8 cellular contexts compared by ENCODE assay signal in the genomic region with DNA sequence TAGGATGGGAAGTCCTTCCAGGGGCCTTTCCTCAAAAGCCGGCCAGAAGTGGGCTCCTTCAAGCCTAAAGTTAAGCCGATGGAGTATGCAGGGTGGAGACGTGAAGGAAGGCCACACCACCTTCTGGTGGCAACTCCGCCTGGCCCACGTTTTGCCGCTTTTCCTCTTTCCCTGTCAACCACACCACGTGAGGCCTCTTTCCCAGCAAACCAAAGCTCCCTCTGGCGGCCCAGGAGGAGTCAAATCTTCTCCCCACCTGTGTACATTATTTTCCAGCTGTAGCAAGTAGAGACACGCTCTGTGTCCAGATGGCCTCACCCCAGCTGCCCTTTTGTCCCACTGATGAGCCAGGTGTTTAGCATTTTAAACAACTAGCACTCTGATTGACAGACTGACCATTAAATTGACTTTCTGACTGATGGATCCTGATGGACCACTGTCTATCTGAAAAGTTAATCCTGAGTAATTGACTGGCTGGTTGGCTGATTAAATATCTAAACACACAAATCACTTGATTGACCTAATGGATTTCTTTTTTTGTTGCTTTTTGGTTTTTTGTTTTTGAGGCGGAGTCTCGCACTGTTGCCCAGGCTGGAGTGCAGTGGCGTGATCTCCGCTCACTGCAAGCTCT. TPM values are rescaled to one million over a fixed set of nuclear protein-coding genes. Genes with fewer than 3 reads are reported as not detected.
DNase-seq lines count a peak whose midpoint lies in the region; ATAC-seq and TF ChIP-seq lines count a peak whose summit lies in the region.

No MANE protein-coding gene starts in this region.

- H3K36me3 ChIP-seq in liver (ENCODE audit: control insufficient read depth in 4 of 4, insufficient read depth in 3 of 4, low read depth in 1 of 4, low read length in 3 of 4), result no peaks in the 10 kb centered on the region

- ATAC-seq in GM21390 (IDR thresholded peaks at IDR 0.05; ENCODE audit: unreplicated experiment), result no peak
- ATAC-seq in natural killer cell treated with Interleukin-12 subunit alpha and Interleukin-12 subunit beta and Interleukin-15 and Interleukin-18, amount 100 ng/mL, for 72 hours, result no peak

- H3K4me3 ChIP-seq in liver (ENCODE audit: low read depth in 1 of 3, low read length in 3 of 3), result no peak overlapping the region

- TF ChIP-seq CTCF in MCF 10A (IDR thresholded peaks at IDR 0.05; ENCODE audit: unreplicated experiment) (peak; percentile 43), liver (IDR thresholded peaks at IDR 0.05; ENCODE audit: low read depth, low read length, missing input control) (peak; percentile 74)

- BruUV-seq in MCF 10A (replicated peaks; lab: Mats Ljungman, UMichigan), result no TSS peak

- POLR2A ChIA-PET in MCF 10A (lab: Yijun Ruan, JAX), result interaction anchor here (0.6 to 2.5 kb wide), 6 partner anchors 14 to 1789 kb away, joined by 3 to 16 read pairs (median 3); a partner anchor contains a TSS

- H3K4me3 Mint-ChIP-seq in activated CD4-positive, alpha-beta T cell treated with anti-CD3 and anti-CD28 coated beads, Interleukin-2, amount 10 ng/mL, durations not matched to agents 24 days and 14 days, result peak overlapping the region; percentile 58
- H3K4me3 Mint-ChIP-seq in MCF 10A (ENCODE audit: unreplicated experiment) (no peak overlapping the region), immature natural killer cell (no peak overlapping the region)
- H3K4me3 Mint-ChIP-seq in natural killer cell treated with Interleukin-12 subunit alpha and Interleukin-12 subunit beta and Interleukin-15 and Interleukin-18, amount 100 ng/mL, for 72 hours, result no peak overlapping the region

- intact Hi-C loops in activated CD4-positive, alpha-beta T cell treated with anti-CD3 and anti-CD28 coated beads, Interleukin-2, amount 10 ng/mL, durations not matched to agents 24 days and 14 days (cut with micrococcal nuclease), result no loop called here
- intact Hi-C loops in MCF 10A (cut with micrococcal nuclease), result no loop called here

- peaks cover 6 to 21% (median 15%) of the 10 kb centered on the region in 4 donors for H3K4me1 ChIP-seq in liver (ENCODE audit: control insufficient read depth in 4 of 4, insufficient read depth in 4 of 4, low read length in 3 of 4)

- H3K27ac ChIP-seq in liver (ENCODE audit: low read depth in 1 of 2, low read length in 2 of 2), result peak overlapping the region in 1 of 2 donors; percentile 23

- no peaks in the 10 kb centered on the region for H3K9me3 ChIP-seq in liver (ENCODE audit: control insufficient read depth in 4 of 4, low read length in 3 of 4)

- WGBS in liver, result 44% methylated on average over 13 of the region's 13 CpGs

- DNase-seq in activated CD4-positive, alpha-beta T cell treated with anti-CD3 and anti-CD28 coated beads, Interleukin-2, amount 10 ng/mL, durations not matched to agents 24 days and 14 days, result no peak
- DNase-seq in activated CD4-positive, alpha-beta T cell treated with anti-CD3 and anti-CD28 coated beads for 4 hours, result no peak
- DNase-seq in NCI-H2107 treated with DMSO at 0.1 percent for 48 hours (lab: John Stamatoyannopoulos, UW; ENCODE audit: unreplicated experiment), result peak; percentile 45
- peak; percentile 86 for DNase-seq in MCF 10A (ENCODE audit: unreplicated experiment)
- DNase-seq in immature natural killer cell, result no peak
- no peak for DNase-seq in natural killer cell treated with Interleukin-12 subunit alpha and Interleukin-12 subunit beta and Interleukin-15 and Interleukin-18, amount 100 ng/mL, for 72 hours (ENCODE audit: low spot score)

- no peaks in the 10 kb centered on the region for H3K27me3 Mint-ChIP-seq in activated CD4-positive, alpha-beta T cell treated with anti-CD3 and anti-CD28 coated beads, Interleukin-2, amount 10 ng/mL, durations not matched to agents 24 days and 14 days
- no peaks in the 10 kb centered on the region for H3K27me3 Mint-ChIP-seq in MCF 10A (ENCODE audit: insufficient read depth, unreplicated experiment)
- peaks cover 0 to 7% (median 6%) of the 10 kb centered on the region in 3 donors for H3K27me3 Mint-ChIP-seq in immature natural killer cell (ENCODE audit: low read depth in 3 of 3)
- no peaks in the 10 kb centered on the region for H3K27me3 Mint-ChIP-seq in natural killer cell treated with Interleukin-12 subunit alpha and Interleukin-12 subunit beta and Interleukin-15 and Interleukin-18, amount 100 ng/mL, for 72 hours

- H3K27ac Mint-ChIP-seq in activated CD4-positive, alpha-beta T cell treated with anti-CD3 and anti-CD28 coated beads, Interleukin-2, amount 10 ng/mL, durations not matched to agents 24 days and 14 days, result no peak overlapping the region
- peak overlapping the region; percentile 71 for H3K27ac Mint-ChIP-seq in MCF 10A (ENCODE audit: low read depth, unreplicated experiment)
- no peak overlapping the region for H3K27ac Mint-ChIP-seq in immature natural killer cell
- no peak overlapping the region for H3K27ac Mint-ChIP-seq in natural killer cell treated with Interleukin-12 subunit alpha and Interleukin-12 subunit beta and Interleukin-15 and Interleukin-18, amount 100 ng/mL, for 72 hours

- CTCF ChIA-PET in MCF 10A (lab: Yijun Ruan, JAX), result interaction anchor here (0.5 to 16.8 kb wide), 31 partner anchors 14 to 1885 kb away, joined by 3 to 392 read pairs (median 4); a partner anchor contains a TSS

- peaks cover 60% of the 10 kb centered on the region for H3K4me1 Mint-ChIP-seq in activated CD4-positive, alpha-beta T cell treated with anti-CD3 and anti-CD28 coated beads, Interleukin-2, amount 10 ng/mL, durations not matched to agents 24 days and 14 days
- H3K4me1 Mint-ChIP-seq in MCF 10A (ENCODE audit: insufficient read depth, unreplicated experiment) (peaks cover 7% of the 10 kb centered on the region), immature natural killer cell (peaks cover 27 to 28% of the 10 kb centered on the region in 2 donors)
- H3K4me1 Mint-ChIP-seq in natural killer cell treated with Interleukin-12 subunit alpha and Interleukin-12 subunit beta and Interleukin-15 and Interleukin-18, amount 100 ng/mL, for 72 hours (ENCODE audit: low read depth in 2 of 2), result peaks cover 32 to 34% of the 10 kb centered on the region in 2 donors

- H3K36me3 Mint-ChIP-seq in activated CD4-positive, alpha-beta T cell treated with anti-CD3 and anti-CD28 coated beads, Interleukin-2, amount 10 ng/mL, durations not matched to agents 24 days and 14 days (ENCODE audit: low read depth), result peaks cover 4% of the 10 kb centered on the region
- H3K36me3 Mint-ChIP-seq in MCF 10A (ENCODE audit: insufficient read depth, unreplicated experiment), result no peaks in the 10 kb centered on the region
- no peaks in the 10 kb centered on the region for H3K36me3 Mint-ChIP-seq in immature natural killer cell
- no peaks in the 10 kb centered on the region for H3K36me3 Mint-ChIP-seq in natural killer cell treated with Interleukin-12 subunit alpha and Interleukin-12 subunit beta and Interleukin-15 and Interleukin-18, amount 100 ng/mL, for 72 hours

- TF ChIP-seq RAD21 in liver (IDR thresholded peaks at IDR 0.05), result peak; percentile 76 to 84

- H3K9me3 Mint-ChIP-seq in activated CD4-positive, alpha-beta T cell treated with anti-CD3 and anti-CD28 coated beads, Interleukin-2, amount 10 ng/mL, durations not matched to agents 24 days and 14 days, result no peaks in the 10 kb centered on the region
- no peaks in the 10 kb centered on the region for H3K9me3 Mint-ChIP-seq in MCF 10A (ENCODE audit: unreplicated experiment)
- H3K9me3 Mint-ChIP-seq in immature natural killer cell, result no peaks in the 10 kb centered on the region
- H3K9me3 Mint-ChIP-seq in natural killer cell treated with Interleukin-12 subunit alpha and Interleukin-12 subunit beta and Interleukin-15 and Interleukin-18, amount 100 ng/mL, for 72 hours, result no peaks in the 10 kb centered on the region

- no peak overlapping the region for H3K9ac ChIP-seq in liver (ENCODE audit: low read depth in 1 of 2, low read length in 2 of 2)

- H3K27me3 ChIP-seq in liver (ENCODE audit: control insufficient read depth in 4 of 4, insufficient read depth in 4 of 4, low read length in 3 of 4), result no peaks in the 10 kb centered on the region

TF ChIP-seq in liver, 16 proteins besides CTCF, POLR2A, EP300 and RAD21 (continues in another document):
- TF ChIP-seq EGR1 (IDR thresholded peaks at IDR 0.05; ENCODE audit: low read depth in 2 of 2), result no peak
- TF ChIP-seq, protein P1, sequence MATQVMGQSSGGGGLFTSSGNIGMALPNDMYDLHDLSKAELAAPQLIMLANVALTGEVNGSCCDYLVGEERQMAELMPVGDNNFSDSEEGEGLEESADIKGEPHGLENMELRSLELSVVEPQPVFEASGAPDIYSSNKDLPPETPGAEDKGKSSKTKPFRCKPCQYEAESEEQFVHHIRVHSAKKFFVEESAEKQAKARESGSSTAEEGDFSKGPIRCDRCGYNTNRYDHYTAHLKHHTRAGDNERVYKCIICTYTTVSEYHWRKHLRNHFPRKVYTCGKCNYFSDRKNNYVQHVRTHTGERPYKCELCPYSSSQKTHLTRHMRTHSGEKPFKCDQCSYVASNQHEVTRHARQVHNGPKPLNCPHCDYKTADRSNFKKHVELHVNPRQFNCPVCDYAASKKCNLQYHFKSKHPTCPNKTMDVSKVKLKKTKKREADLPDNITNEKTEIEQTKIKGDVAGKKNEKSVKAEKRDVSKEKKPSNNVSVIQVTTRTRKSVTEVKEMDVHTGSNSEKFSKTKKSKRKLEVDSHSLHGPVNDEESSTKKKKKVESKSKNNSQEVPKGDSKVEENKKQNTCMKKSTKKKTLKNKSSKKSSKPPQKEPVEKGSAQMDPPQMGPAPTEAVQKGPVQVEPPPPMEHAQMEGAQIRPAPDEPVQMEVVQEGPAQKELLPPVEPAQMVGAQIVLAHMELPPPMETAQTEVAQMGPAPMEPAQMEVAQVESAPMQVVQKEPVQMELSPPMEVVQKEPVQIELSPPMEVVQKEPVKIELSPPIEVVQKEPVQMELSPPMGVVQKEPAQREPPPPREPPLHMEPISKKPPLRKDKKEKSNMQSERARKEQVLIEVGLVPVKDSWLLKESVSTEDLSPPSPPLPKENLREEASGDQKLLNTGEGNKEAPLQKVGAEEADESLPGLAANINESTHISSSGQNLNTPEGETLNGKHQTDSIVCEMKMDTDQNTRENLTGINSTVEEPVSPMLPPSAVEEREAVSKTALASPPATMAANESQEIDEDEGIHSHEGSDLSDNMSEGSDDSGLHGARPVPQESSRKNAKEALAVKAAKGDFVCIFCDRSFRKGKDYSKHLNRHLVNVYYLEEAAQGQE (IDR thresholded peaks at IDR 0.05), result no peak
- no peak for TF ChIP-seq HNF4G (IDR thresholded peaks at IDR 0.05)
- TF ChIP-seq SP1 (IDR thresholded peaks at IDR 0.05), result peak; percentile 64
- TF ChIP-seq JUND (IDR thresholded peaks at IDR 0.05), result no peak

RNA-seq across cellular contexts. Expression of a gene that starts 59.6 kb away (rescaled TPM):
- 14.5 and 17.8 TPM in 2 replicates for total RNA-seq in activated CD4-positive, alpha-beta T cell treated with anti-CD3 and anti-CD28 coated beads, Interleukin-2, amount 10 ng/mL, durations not matched to agents 24 days and 14 days
- total RNA-seq in MCF 10A (2022) (168 and 186 TPM in 2 replicates), liver (10 to 100 TPM; 19.8 to 57.3 TPM)
- polyA plus RNA-seq in liver (10 to 100 TPM in 1 of 2 donors, 1 to 10 TPM in 1; 9.5 to 19.2 TPM), immature natural killer cell (10 to 100 TPM; 31.4 to 98.7 (median 68.1) TPM)
- total RNA-seq in natural killer cell treated with Interleukin-12 subunit alpha and Interleukin-12 subunit beta and Interleukin-15 and Interleukin-18, amount 100 ng/mL, for 72 hours, result 10 to 100 TPM; 24.5 to 29.5 TPM

Comparison
In these comparisons a context has a peak if more than half of its experiments do, and no peak if none do; other contexts are left out.
1. DNase-seq: peak in NCI-H2107 treated with DMSO at 0.1 percent for 48 hours (single experiment) and MCF 10A (single experiment); none in activated CD4-positive, alpha-beta T cell treated with anti-CD3 and anti-CD28 coated beads, Interleukin-2, amount 10 ng/mL, durations not matched to agents 24 days and 14 days (single experiment), activated CD4-positive, alpha-beta T cell treated with anti-CD3 and anti-CD28 coated beads for 4 hours (0 of 2), immature natural killer cell (0 of 3) and natural killer cell treated with Interleukin-12 subunit alpha and Interleukin-12 subunit beta and Interleukin-15 and Interleukin-18, amount 100 ng/mL, for 72 hours (single experiment).